In genomic region chr12:125128806-125129571, GRCh38 we compare ENCODE assay signal across 30 cellular contexts. TPM values are rescaled to one million over a fixed set of nuclear protein-coding genes. Genes with fewer than 3 reads are reported as not detected.
A peak's percentile ranks its signal among the peaks of the same experiment; 100 is the strongest.
DNase-seq lines count a peak whose midpoint lies in the region; ATAC-seq and TF ChIP-seq lines count a peak whose summit lies in the region.
"Had no signal": no experiment of that assay in that cellular context is flagged by ENCODE, and none has a peak within 500 bp of the region (broad histone marks: within the 10 kb centered on the region; RNA-seq: fewer than 3 reads in every experiment).

No MANE protein-coding gene starts in this region.

- H3K4me3 ChIP-seq in gastrocnemius medialis (no peak overlapping the region), lower lobe of right lung (no peak overlapping the region)
- H3K4me3 ChIP-seq: cardiac muscle cell, K562, sigmoid colon, SJCRH30, upper lobe of right lung had no signal

- TF ChIP-seq CTCF in gastrocnemius medialis (IDR thresholded peaks at IDR 0.05 in 4 of 5, conservative IDR thresholded peaks at IDR 0.05 in 1 of 5) (no peak), lower lobe of right lung (IDR thresholded peaks at IDR 0.05) (no peak)

- no peak for TF ChIP-seq POLR2A in gastrocnemius medialis (IDR thresholded peaks at IDR 0.05)

- H3K27ac ChIP-seq in gastrocnemius medialis: peak overlapping the region in 1 of 4 donors; percentile 40
- H3K27ac ChIP-seq in lower lobe of right lung: no peak overlapping the region
- H3K27ac ChIP-seq: 22Rv1, cardiac muscle cell, parathyroid adenoma, sigmoid colon, SJCRH30, upper lobe of right lung, WERI-Rb-1 had no signal

- H3K27me3 ChIP-seq in gastrocnemius medialis (no peaks in the 10 kb centered on the region), lower lobe of right lung (ENCODE audit: low read depth) (no peaks in the 10 kb centered on the region)
- H3K27me3 ChIP-seq: cardiac muscle cell, sigmoid colon, SJCRH30, upper lobe of right lung had no signal

- H3K4me1 ChIP-seq in gastrocnemius medialis (peaks cover 8 to 9% of the 10 kb centered on the region in 2 donors), lower lobe of right lung (no peaks in the 10 kb centered on the region)
- H3K4me1 ChIP-seq: parathyroid adenoma, sigmoid colon, SJCRH30, upper lobe of right lung had no signal

- no peaks in the 10 kb centered on the region for H3K36me3 ChIP-seq in gastrocnemius medialis
- peaks cover 15% of the 10 kb centered on the region for H3K36me3 ChIP-seq in lower lobe of right lung
- H3K36me3 ChIP-seq: upper lobe of right lung had no signal

- ATAC-seq in Right ventricle myocardium inferior (peak; percentile 70), left ventricle myocardium superior (peak; percentile 87), gastrocnemius medialis (peak; percentile 50 to 56), lower lobe of right lung (no peak), HG02852 (IDR thresholded peaks at IDR 0.05; ENCODE audit: unreplicated experiment) (no peak), GM19395 (IDR thresholded peaks at IDR 0.05; ENCODE audit: unreplicated experiment) (no peak)
- ATAC-seq: activated CD8-positive, alpha-beta T cell treated with anti-CD3 and anti-CD28 coated beads, Interleukin-2, amount 10 ng/mL, durations not matched to agents 7 days and 5 days; K562; upper lobe of right lung had no signal

- intact Hi-C loops in Right ventricle myocardium inferior (cut with DNase I): loop anchor here (2.0 kb wide), 1 partner anchor 42 kb away; no protein-coding TSS in a partner anchor
- intact Hi-C loops in cardiac septum (cut with DNase I): no loop called here
- intact Hi-C loops in left ventricle myocardium superior (cut with micrococcal nuclease): no loop called here
- intact Hi-C loops in gastrocnemius medialis (cut with DNase I; ENCODE audit: low total_unique reads): no loop called here
- intact Hi-C loops in lower lobe of right lung (cut with DNase I): no loop called here

- no peaks in the 10 kb centered on the region for H3K9me3 ChIP-seq in gastrocnemius medialis
- no peaks in the 10 kb centered on the region for H3K9me3 ChIP-seq in lower lobe of right lung
- H3K9me3 ChIP-seq: sigmoid colon, SJCRH30, upper lobe of right lung had no signal

- in situ Hi-C loops in gastrocnemius medialis (cut with MboI; ENCODE audit: low sequenced_read_pairs in 4 of 4): no loop called here

- no peak for DNase-seq in Right ventricle myocardium inferior (ENCODE audit: missing footprints)
- no peak for DNase-seq in cardiac septum (ENCODE audit: low spot score)
- no peak for DNase-seq in left ventricle myocardium superior
- no peak for DNase-seq in gastrocnemius medialis
- DNase-seq in A172 (ENCODE audit: low spot score): no peak
- no peak for DNase-seq in lower lobe of right lung
- DNase-seq: activated CD4-positive, alpha-beta T cell treated with anti-CD3 and anti-CD28 coated beads for 4 hours; activated CD8-positive, alpha-beta T cell treated with anti-CD3 and anti-CD28 coated beads, Interleukin-2, amount 10 ng/mL, durations not matched to agents 7 days and 5 days; activated naive CD4-positive, alpha-beta T cell treated with anti-CD3 and anti-CD28 coated beads, Interleukin-2, amount 50 U/mL, for 16 hours; DMS79; endodermal cell; foreskin fibroblast; GDM1; kidney glomerular epithelial cell; NCI-H1092; NCI-H1694; NCI-H2171; NCI-H510A; sigmoid colon; SJCRH30; stimulated activated CD4-positive, alpha-beta T cell treated with anti-CD3 and anti-CD28 coated beads, Interleukin-4, amount 100 ng/mL, for 4 hours; upper lobe of right lung; WERI-Rb-1 had no signal

RNA-seq across cellular contexts. Expression of gene TMEM132B, which starts 57.2 kb away (rescaled TPM):
- 6.8 TPM for total RNA-seq in Right ventricle myocardium inferior
- total RNA-seq in cardiac septum: 0.08 TPM
- total RNA-seq in left ventricle myocardium superior: 4.2 TPM
- 1 to 10 TPM; 1.6 to 4.9 (median 2.9) TPM for total RNA-seq in gastrocnemius medialis
- 0.60 and 0.67 TPM in 2 replicates for total RNA-seq in A172 (2014; rRNA removed; shearing (Covaris generic))
- total RNA-seq in lower lobe of right lung: 0.09 TPM
- total RNA-seq: activated CD8-positive, alpha-beta T cell treated with anti-CD3 and anti-CD28 coated beads, Interleukin-2, amount 10 ng/mL, durations not matched to agents 7 days and 5 days; activated T-helper 2 cell treated with anti-CD3 and anti-CD28 coated beads, Interferon-gamma antibody, Interleukin-2, Interleukin-4, amounts not matched to agents 10 μg/mL and 5 μg/mL and 100 μg/mL, durations not matched to agents 14 hours and 24 hours and 36 hours had no signal

Comparison
In these comparisons a context has a peak if more than half of its experiments do, and no peak if none do; other contexts are left out.
1. ATAC-seq: peak in Right ventricle myocardium inferior (single experiment), left ventricle myocardium superior (single experiment) and gastrocnemius medialis (2 of 2); none in lower lobe of right lung (0 of 2), HG02852 (single experiment) and GM19395 (single experiment).